In genomic region chr17:44529864-44530263, GRCh38 we compare ENCODE assay signal across 29 cellular contexts. TPM values are rescaled to one million over a fixed set of nuclear protein-coding genes. Genes with fewer than 3 reads are reported as not detected.
"Had no signal": no experiment of that assay in that cellular context is flagged by ENCODE, and none has a peak within 500 bp of the region (broad histone marks: within the 10 kb centered on the region; RNA-seq: fewer than 3 reads in every experiment).

No MANE protein-coding gene starts in this region.

- H3K4me2 ChIP-seq: smooth muscle cell had no signal

- H3K9me3 ChIP-seq: adrenal gland, body of pancreas, colonic mucosa, ovary had no signal

- H3K4me3 ChIP-seq: adrenal gland, body of pancreas, cardiac muscle cell, colonic mucosa, left ventricle myocardium inferior, ovary, smooth muscle cell, uterus had no signal

- H3K36me3 ChIP-seq: adrenal gland, cardiac muscle cell, colonic mucosa, left ventricle myocardium inferior, ovary, uterus had no signal

- H3K27ac ChIP-seq: adrenal gland, body of pancreas, cardiac muscle cell, colonic mucosa, left ventricle myocardium inferior, ovary, uterus, VCaP had no signal

- ATAC-seq: body of pancreas; stimulated activated memory B cell treated with anti-CD40 and anti-IgM and Interleukin-4, amounts not matched to agents 10 μg/mL and 1 μg/mL and 100 μg/mL, for 72 hours; stimulated activated naive CD8-positive, alpha-beta T cell treated with anti-CD3 and anti-CD28 coated beads, Interleukin-15, amount 100 ng/mL, for 72 hours had no signal

- H3K27me3 ChIP-seq: body of pancreas, cardiac muscle cell, colonic mucosa, ovary, uterus had no signal

- DNase-seq: activated CD4-positive, alpha-beta T cell treated with anti-CD3 and anti-CD28 coated beads for 48 hours; activated CD4-positive, alpha-beta T cell treated with anti-CD3 and anti-CD28 coated beads, Interleukin-2, amount 50 U/mL, for 48 hours; activated CD8-positive, alpha-beta memory T cell treated with anti-CD3 and anti-CD28 coated beads for 24 hours; activated effector memory CD4-positive, alpha-beta T cell treated with Interleukin-2 at 50 U/mL for 16 hours; activated naive CD4-positive, alpha-beta T cell treated with Interleukin-2 at 50 U/mL for 16 hours; activated naive CD8-positive, alpha-beta T cell treated with anti-CD3 and anti-CD28 coated beads for 36 hours; adrenal gland; aorta; body of pancreas; cerebellar nuclear complex; colonic mucosa; effector CD8-positive, alpha-beta T cell; foreskin fibroblast; left ventricle myocardium inferior; naive B cell; ovary; stimulated activated CD4-positive, alpha-beta T cell treated with anti-CD3 and anti-CD28 coated beads, Interleukin-1b, Interleukin-23, amount 100 ng/mL, for 48 hours; stimulated activated CD4-positive, alpha-beta T cell treated with anti-CD3 and anti-CD28 coated beads, Interleukin-4, amount 100 ng/mL, for 4 hours; stimulated activated CD8-positive, alpha-beta memory T cell treated with anti-CD3 and anti-CD28 coated beads, Interleukin-4, amount 100 ng/mL, for 48 hours; stimulated activated naive CD8-positive, alpha-beta T cell treated with anti-CD3 and anti-CD28 coated beads, Interleukin-15, amount 100 ng/mL, for 72 hours; substantia nigra; T-helper 9 cell; uterus had no signal

- H3K4me1 ChIP-seq: body of pancreas, colonic mucosa had no signal

- FAIRE-seq: islet of Langerhans, TTC549 had no signal

RNA-seq across cellular contexts. Expression of gene FZD2, which starts 27.4 kb away (rescaled TPM):
- total RNA-seq: activated naive CD8-positive, alpha-beta T cell treated with anti-CD3 and anti-CD28 coated beads for 36 hours had no signal
